In genomic region chr1:2547210-2548067, GRCh38 we compare ENCODE assay signal across 1 cellular context.
TF ChIP-seq lines count a peak whose summit lies in the region.

No MANE protein-coding gene starts in this region.

TF ChIP-seq in K562, 482 proteins besides CTCF, POLR2A, EP300 and RAD21 (continued from another document):
- no peak for TF ChIP-seq ZNF184 (CRISPR knock-in tag; IDR thresholded peaks at IDR 0.05)
- 0 out of 2 replicates have a peak, but pooled peaks have one; percentile 35 for TF ChIP-seq ZNF592 (IDR thresholded peaks at IDR 0.05)
- no peak for TF ChIP-seq TCF7L2 (IDR thresholded peaks at IDR 0.05; ENCODE audit: low read depth, low read length)
- TF ChIP-seq ZBTB33 (CRISPR knock-in tag; IDR thresholded peaks at IDR 0.05), result no peak
- TF ChIP-seq ZNF384 (IDR thresholded peaks at IDR 0.05; ENCODE audit: low read depth, low read length), result no peak
- no peak for TF ChIP-seq LCOR (CRISPR knock-in tag; IDR thresholded peaks at IDR 0.05)
- TF ChIP-seq BDP1 (IDR thresholded peaks at IDR 0.05; ENCODE audit: insufficient read depth, insufficient read length), result no peak
- TF ChIP-seq KDM2B (CRISPR knock-in tag; IDR thresholded peaks at IDR 0.05), result no peak
- no peak for TF ChIP-seq ZNF274 (IDR thresholded peaks at IDR 0.05; ENCODE audit: borderline replicate concordance, low read depth, low read length)
- no peak for TF ChIP-seq RB1 (IDR thresholded peaks at IDR 0.05; ENCODE audit: low read depth)
